Comparison of ENCODE assay signal across 2 cellular contexts in the genomic region with DNA sequence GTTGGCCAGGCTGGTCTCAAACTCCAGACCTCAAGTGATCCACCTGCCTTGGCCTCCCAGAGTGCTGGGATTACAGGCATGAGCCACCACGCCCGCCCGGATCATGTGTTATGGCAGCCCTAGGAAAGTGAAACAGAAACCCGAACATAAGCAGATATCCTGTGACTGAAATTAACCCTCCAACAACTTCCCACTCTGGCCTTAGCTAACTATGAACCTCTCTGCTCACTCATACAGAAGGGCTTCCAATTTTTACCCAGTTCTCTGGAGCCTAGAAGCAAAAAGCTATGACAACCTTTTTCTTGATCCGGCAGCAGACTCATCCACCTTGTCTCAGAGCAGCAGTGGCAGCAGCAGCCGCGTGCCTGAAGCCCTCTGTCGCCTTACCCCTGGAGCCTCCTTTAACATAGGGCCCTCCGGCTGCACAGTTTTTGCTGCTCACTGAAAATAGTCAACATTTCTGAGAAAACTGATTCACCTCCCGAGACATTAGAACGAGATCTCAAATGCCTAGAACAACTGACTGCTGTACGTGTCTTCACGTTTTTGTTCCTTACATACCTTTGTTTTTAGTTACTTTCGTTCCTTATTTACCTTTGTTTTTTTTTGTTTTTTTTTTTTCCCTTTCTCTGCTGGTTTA.
TF ChIP-seq lines count a peak whose summit lies in the region.

No MANE protein-coding gene starts in this region.

TF ChIP-seq in K562, 482 proteins besides CTCF, POLR2A, EP300 and RAD21 (continues in another document):
- TF ChIP-seq, protein P1, sequence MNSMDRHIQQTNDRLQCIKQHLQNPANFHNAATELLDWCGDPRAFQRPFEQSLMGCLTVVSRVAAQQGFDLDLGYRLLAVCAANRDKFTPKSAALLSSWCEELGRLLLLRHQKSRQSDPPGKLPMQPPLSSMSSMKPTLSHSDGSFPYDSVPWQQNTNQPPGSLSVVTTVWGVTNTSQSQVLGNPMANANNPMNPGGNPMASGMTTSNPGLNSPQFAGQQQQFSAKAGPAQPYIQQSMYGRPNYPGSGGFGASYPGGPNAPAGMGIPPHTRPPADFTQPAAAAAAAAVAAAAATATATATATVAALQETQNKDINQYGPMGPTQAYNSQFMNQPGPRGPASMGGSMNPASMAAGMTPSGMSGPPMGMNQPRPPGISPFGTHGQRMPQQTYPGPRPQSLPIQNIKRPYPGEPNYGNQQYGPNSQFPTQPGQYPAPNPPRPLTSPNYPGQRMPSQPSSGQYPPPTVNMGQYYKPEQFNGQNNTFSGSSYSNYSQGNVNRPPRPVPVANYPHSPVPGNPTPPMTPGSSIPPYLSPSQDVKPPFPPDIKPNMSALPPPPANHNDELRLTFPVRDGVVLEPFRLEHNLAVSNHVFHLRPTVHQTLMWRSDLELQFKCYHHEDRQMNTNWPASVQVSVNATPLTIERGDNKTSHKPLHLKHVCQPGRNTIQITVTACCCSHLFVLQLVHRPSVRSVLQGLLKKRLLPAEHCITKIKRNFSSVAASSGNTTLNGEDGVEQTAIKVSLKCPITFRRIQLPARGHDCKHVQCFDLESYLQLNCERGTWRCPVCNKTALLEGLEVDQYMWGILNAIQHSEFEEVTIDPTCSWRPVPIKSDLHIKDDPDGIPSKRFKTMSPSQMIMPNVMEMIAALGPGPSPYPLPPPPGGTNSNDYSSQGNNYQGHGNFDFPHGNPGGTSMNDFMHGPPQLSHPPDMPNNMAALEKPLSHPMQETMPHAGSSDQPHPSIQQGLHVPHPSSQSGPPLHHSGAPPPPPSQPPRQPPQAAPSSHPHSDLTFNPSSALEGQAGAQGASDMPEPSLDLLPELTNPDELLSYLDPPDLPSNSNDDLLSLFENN (IDR thresholded peaks at IDR 0.05; ENCODE audit: low read depth in 2 of 2, low read length in 2 of 2) = no peak
- TF ChIP-seq CHD2 (IDR thresholded peaks at IDR 0.05; ENCODE audit: low read depth, low read length) = no peak
- TF ChIP-seq CXXC5 (CRISPR knock-in tag; IDR thresholded peaks at IDR 0.05) = 0 out of 2 replicates have a peak, but pooled peaks have one; percentile 47
- TF ChIP-seq FOXK2 (conservative IDR thresholded peaks at IDR 0.05 in 1 of 2, IDR thresholded peaks at IDR 0.05 in 1 of 2; ENCODE audit: low read depth in 2 of 2) = peak; percentile 68 to 69
- peak; percentile 13; the same call in 1 of the 2 replicates for TF ChIP-seq ETV1 (tag; conservative IDR thresholded peaks at IDR 0.05; ENCODE audit: low read depth)
- TF ChIP-seq POLR2G (IDR thresholded peaks at IDR 0.05; ENCODE audit: low read depth, low read length) = 0 out of 2 replicates have a peak, but pooled peaks have one; percentile 22
- no peak for TF ChIP-seq SAP30 (IDR thresholded peaks at IDR 0.05; ENCODE audit: borderline replicate concordance, insufficient read depth, low read depth, low read length, poor library complexity, severe bottlenecking)
- no peak for TF ChIP-seq NCOA1 (IDR thresholded peaks at IDR 0.05; ENCODE audit: low read depth)
- TF ChIP-seq, protein P2, sequence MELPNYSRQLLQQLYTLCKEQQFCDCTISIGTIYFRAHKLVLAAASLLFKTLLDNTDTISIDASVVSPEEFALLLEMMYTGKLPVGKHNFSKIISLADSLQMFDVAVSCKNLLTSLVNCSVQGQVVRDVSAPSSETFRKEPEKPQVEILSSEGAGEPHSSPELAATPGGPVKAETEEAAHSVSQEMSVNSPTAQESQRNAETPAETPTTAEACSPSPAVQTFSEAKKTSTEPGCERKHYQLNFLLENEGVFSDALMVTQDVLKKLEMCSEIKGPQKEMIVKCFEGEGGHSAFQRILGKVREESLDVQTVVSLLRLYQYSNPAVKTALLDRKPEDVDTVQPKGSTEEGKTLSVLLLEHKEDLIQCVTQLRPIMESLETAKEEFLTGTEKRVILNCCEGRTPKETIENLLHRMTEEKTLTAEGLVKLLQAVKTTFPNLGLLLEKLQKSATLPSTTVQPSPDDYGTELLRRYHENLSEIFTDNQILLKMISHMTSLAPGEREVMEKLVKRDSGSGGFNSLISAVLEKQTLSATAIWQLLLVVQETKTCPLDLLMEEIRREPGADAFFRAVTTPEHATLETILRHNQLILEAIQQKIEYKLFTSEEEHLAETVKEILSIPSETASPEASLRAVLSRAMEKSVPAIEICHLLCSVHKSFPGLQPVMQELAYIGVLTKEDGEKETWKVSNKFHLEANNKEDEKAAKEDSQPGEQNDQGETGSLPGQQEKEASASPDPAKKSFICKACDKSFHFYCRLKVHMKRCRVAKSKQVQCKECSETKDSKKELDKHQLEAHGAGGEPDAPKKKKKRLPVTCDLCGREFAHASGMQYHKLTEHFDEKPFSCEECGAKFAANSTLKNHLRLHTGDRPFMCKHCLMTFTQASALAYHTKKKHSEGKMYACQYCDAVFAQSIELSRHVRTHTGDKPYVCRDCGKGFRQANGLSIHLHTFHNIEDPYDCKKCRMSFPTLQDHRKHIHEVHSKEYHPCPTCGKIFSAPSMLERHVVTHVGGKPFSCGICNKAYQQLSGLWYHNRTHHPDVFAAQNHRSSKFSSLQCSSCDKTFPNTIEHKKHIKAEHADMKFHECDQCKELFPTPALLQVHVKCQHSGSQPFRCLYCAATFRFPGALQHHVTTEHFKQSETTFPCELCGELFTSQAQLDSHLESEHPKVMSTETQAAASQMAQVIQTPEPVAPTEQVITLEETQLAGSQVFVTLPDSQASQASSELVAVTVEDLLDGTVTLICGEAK (IDR thresholded peaks at IDR 0.05) = peak; percentile 68
- TF ChIP-seq, protein P2 (CRISPR knock-in tag; IDR thresholded peaks at IDR 0.05) = no peak
- peak; percentile 75; the same call in 1 of the 2 replicates for TF ChIP-seq DMBX1 (CRISPR knock-in tag; IDR thresholded peaks at IDR 0.05; ENCODE audit: borderline replicate concordance)
- TF ChIP-seq ADNP (tag; IDR thresholded peaks at IDR 0.05) = 0 out of 2 replicates have a peak, but pooled peaks have one; percentile 10

TF ChIP-seq in SK-N-SH, 30 proteins besides CTCF, POLR2A, EP300 and RAD21:
- TF ChIP-seq CHD2 (IDR thresholded peaks at IDR 0.05; ENCODE audit: low read length, partially characterized antibody) = no peak
- TF ChIP-seq GABPA (IDR thresholded peaks at IDR 0.05; ENCODE audit: low read depth) = no peak
- no peak for TF ChIP-seq ELF1 (IDR thresholded peaks at IDR 0.05)
- TF ChIP-seq RCOR1 (IDR thresholded peaks at IDR 0.05; ENCODE audit: low read length) = no peak
- TF ChIP-seq FOXM1 (IDR thresholded peaks at IDR 0.05; ENCODE audit: low read depth) = no peak
- TF ChIP-seq MEF2A (IDR thresholded peaks at IDR 0.05; ENCODE audit: borderline replicate concordance, low read depth) = no peak
